Comparison of ENCODE assay signal across 8 cellular contexts in the genomic region with DNA sequence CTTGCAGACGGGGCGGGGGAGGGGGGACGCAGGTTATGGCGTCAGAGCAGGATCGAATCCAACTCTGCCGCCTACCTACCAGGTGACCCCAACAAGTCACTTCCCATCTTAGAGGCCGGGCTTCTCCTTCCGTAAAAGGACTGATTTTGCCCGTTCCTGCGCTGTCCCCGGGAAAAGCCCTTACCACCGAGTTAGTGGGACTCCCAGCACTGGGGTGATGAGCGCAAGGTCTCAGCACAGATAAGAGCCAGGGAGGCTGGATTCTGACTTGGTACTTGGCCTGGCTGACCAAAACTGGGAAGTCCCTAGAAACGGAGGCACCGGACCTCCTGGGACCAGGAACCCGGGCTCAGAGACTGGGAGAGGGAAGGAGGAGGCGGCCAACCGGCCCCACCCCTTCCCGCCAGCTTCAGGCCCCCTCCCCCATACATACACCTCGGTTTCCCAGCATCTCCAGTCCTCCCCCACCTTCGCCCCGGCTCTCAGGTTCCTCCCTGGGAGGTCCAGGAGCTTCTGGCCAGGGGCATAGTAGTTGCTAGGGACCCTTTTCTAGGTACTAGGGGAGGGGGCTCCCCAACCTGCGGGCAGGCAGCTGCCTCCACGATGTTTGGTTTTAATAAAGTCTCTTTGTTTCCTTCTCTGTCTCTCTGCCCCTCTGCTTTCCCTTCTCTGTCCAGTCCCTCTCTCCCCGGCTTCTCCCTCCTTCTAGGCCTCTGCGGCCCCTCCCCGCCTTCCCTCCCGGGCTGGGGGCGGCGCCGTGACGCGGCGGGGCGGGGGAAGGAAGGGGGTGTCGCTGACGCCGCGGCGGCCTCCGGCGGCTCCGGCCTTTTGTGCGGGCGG.
DNase-seq lines count a peak whose midpoint lies in the region; ATAC-seq and TF ChIP-seq lines count a peak whose summit lies in the region.

Gene GRAMD1A (plus strand): TSS at position 826 of the 840 bp plus-strand sequence. CDS start 156 bp downstream, outside the sequence.

- CTCF ChIA-PET in GM10248 (lab: Yijun Ruan, JAX), result interaction anchor here (1.0 to 2.2 kb wide), 2 partner anchors 10 to 28 kb away, joined by 4 to 6 read pairs; no protein-coding TSS in a partner anchor

- POLR2A ChIA-PET in GM10248 (lab: Yijun Ruan, JAX), result interaction anchor here (1.1 kb wide), 1 partner anchor 10 kb away, joined by 5 read pairs; no protein-coding TSS in a partner anchor

- peak; percentile 93 for DNase-seq in GM10248 (ENCODE audit: extremely low spot score)
- DNase-seq in NCI-H2171 (lab: John Stamatoyannopoulos, UW), result peak; percentile 58
- DNase-seq in cardiac fibroblast (ENCODE audit: low read depth in 2 of 2), result peak; percentile 86 to 96
- peak; percentile 89 for DNase-seq in iris pigment epithelial cell (ENCODE audit: low read depth)
- DNase-seq in stimulated activated CD4-positive, alpha-beta T cell treated with anti-CD3 and anti-CD28 coated beads, Interleukin-12 subunit alpha, Interleukin-12 subunit beta, amount 100 ng/mL, for 24 hours (ENCODE audit: low read depth in 2 of 2), result peak; percentile 41 to 69

- ATAC-seq in HG02763 (IDR thresholded peaks at IDR 0.05; ENCODE audit: unreplicated experiment) (peak; percentile 48), GM18858 (IDR thresholded peaks at IDR 0.05; ENCODE audit: unreplicated experiment) (no peak)

- TF ChIP-seq CTCF in GM10248 (IDR thresholded peaks at IDR 0.05; ENCODE audit: control extremely low read depth, extremely low read depth, low read depth, missing control alignments), result no peak
- no peak for TF ChIP-seq CTCF in WI38 (IDR thresholded peaks at IDR 0.05; ENCODE audit: low read depth, low read length)
- TF ChIP-seq CTCF in cardiac fibroblast (IDR thresholded peaks at IDR 0.05; ENCODE audit: low read depth, low read length), result no peak

- H3K4me3 ChIP-seq in WI38 (ENCODE audit: low read depth, low read length), result peak within 1 kb of the TSS; percentile 78
- H3K4me3 ChIP-seq in cardiac fibroblast (replicated peaks in 1 of 2; ENCODE audit: low read depth in 2 of 2, low read length in 2 of 2), result peak within 1 kb of the TSS; percentile 73 to 82
